Comparison of ENCODE assay signal across 1 cellular context in genomic region chr4:151325320-151326246, GRCh38.
TF ChIP-seq lines count a peak whose summit lies in the region.

Gene SH3D19, minus strand, starts transcription at chr4:151325605. Its CDS starts 253 bp downstream, at chr4:151325352.

TF ChIP-seq in HEK293, 187 proteins besides CTCF, POLR2A, EP300 and RAD21 (continued from another document):
- TF ChIP-seq PRDM4 (tag by site-specific recombination; IDR thresholded peaks at IDR 0.05) (no peak), ZNF175 (tag by site-specific recombination; IDR thresholded peaks at IDR 0.05) (no peak), ZNF366 (tag by site-specific recombination; conservative IDR thresholded peaks at IDR 0.05) (peak; percentile 80), ZNF624 (tag by site-specific recombination; IDR thresholded peaks at IDR 0.05) (no peak), ZNF132 (tag by site-specific recombination; IDR thresholded peaks at IDR 0.05; ENCODE audit: borderline replicate concordance) (no peak), ZNF560 (tag by site-specific recombination; IDR thresholded peaks at IDR 0.05; ENCODE audit: borderline replicate concordance) (no peak), ZNF223 (tag by site-specific recombination; IDR thresholded peaks at IDR 0.05) (no peak), ZNF677 (tag by site-specific recombination; IDR thresholded peaks at IDR 0.05) (no peak), ZBTB10 (tag by site-specific recombination; IDR thresholded peaks at IDR 0.05) (no peak), GLIS1 (tag by site-specific recombination; IDR thresholded peaks at IDR 0.05) (no peak), ZNF548 (tag by site-specific recombination; IDR thresholded peaks at IDR 0.05) (no peak), ZNF701 (tag by site-specific recombination; IDR thresholded peaks at IDR 0.05) (no peak)
